ENCODE assay signal across 17 cellular contexts in genomic region chrX:40143001-40143400, GRCh38.
"Had no signal": no experiment of that assay in that cellular context is flagged by ENCODE, and none has a peak within 500 bp of the region (broad histone marks: within the 10 kb centered on the region; RNA-seq: fewer than 3 reads in every experiment).

No MANE protein-coding gene starts in this region.

- H3K27ac ChIP-seq: dorsolateral prefrontal cortex, foreskin keratinocyte, hepatocyte, parathyroid adenoma, upper lobe of right lung had no signal

- ATAC-seq: activated CD8-positive, alpha-beta T cell treated with anti-CD3 and anti-CD28 coated beads for 36 hours; body of pancreas; foreskin keratinocyte; left lobe of liver; stimulated activated naive B cell treated with anti-CD40 and anti-IgM and Interleukin-4, amounts not matched to agents 10 μg/mL and 1 μg/mL and 100 μg/mL, for 72 hours; upper lobe of right lung had no signal

- H3K27ac Mint-ChIP-seq: activated CD4-positive, alpha-beta T cell treated with anti-CD3 and anti-CD28 coated beads, Interleukin-2, amount 10 ng/mL, durations not matched to agents 24 days and 14 days; activated CD8-positive, alpha-beta T cell treated with anti-CD3 and anti-CD28 coated beads for 36 hours; activated T-helper 2 cell treated with anti-CD3 and anti-CD28 coated beads, Interferon-gamma antibody, Interleukin-2, Interleukin-4, amounts not matched to agents 10 μg/mL and 5 μg/mL and 100 μg/mL, durations not matched to agents 14 hours and 24 hours and 36 hours; nephron progenitor cell; stimulated activated naive B cell treated with anti-CD40 and anti-IgM and Interleukin-4, amounts not matched to agents 10 μg/mL and 1 μg/mL and 100 μg/mL, for 72 hours had no signal

- H3K4me2 ChIP-seq: hepatocyte had no signal

- H2AFZ ChIP-seq: hepatocyte, parathyroid adenoma had no signal

- H3K4me3 Mint-ChIP-seq: activated CD4-positive, alpha-beta T cell treated with anti-CD3 and anti-CD28 coated beads, Interleukin-2, amount 10 ng/mL, durations not matched to agents 24 days and 14 days; activated CD8-positive, alpha-beta T cell treated with anti-CD3 and anti-CD28 coated beads for 36 hours; activated naive CD8-positive, alpha-beta T cell treated with anti-CD3 and anti-CD28 coated beads, Interleukin-2, amount 10 ng/mL, durations not matched to agents 7 days and 5 days; nephron progenitor cell; stimulated activated naive B cell treated with anti-CD40 and anti-IgM and Interleukin-4, amounts not matched to agents 10 μg/mL and 1 μg/mL and 100 μg/mL, for 72 hours had no signal

- DNase-seq: activated CD4-positive, alpha-beta T cell treated with anti-CD3 and anti-CD28 coated beads, Interleukin-2, amount 10 ng/mL, durations not matched to agents 24 days and 14 days; activated CD8-positive, alpha-beta T cell treated with anti-CD3 and anti-CD28 coated beads for 36 hours; activated naive CD4-positive, alpha-beta T cell treated with Interleukin-2 at 50 U/mL for 16 hours; activated naive CD8-positive, alpha-beta T cell treated with anti-CD3 and anti-CD28 coated beads, Interleukin-2, amount 10 ng/mL, durations not matched to agents 7 days and 5 days; activated T-cell treated with anti-CD3 and anti-CD28 coated beads, Interleukin-2, amount 50 U/mL, for 1 hour; body of pancreas; dorsolateral prefrontal cortex; foreskin keratinocyte; kidney; midbrain; nephron progenitor cell; stimulated activated naive B cell treated with anti-CD40 and anti-IgM and Interleukin-4, amounts not matched to agents 10 μg/mL and 1 μg/mL and 100 μg/mL, for 72 hours; upper lobe of right lung had no signal

- H3K4me3 ChIP-seq: body of pancreas, dorsolateral prefrontal cortex, hepatocyte, upper lobe of right lung had no signal

- FAIRE-seq: kidney had no signal

- H3K9ac ChIP-seq: parathyroid adenoma had no signal

- H3K9me3 Mint-ChIP-seq: activated CD4-positive, alpha-beta T cell treated with anti-CD3 and anti-CD28 coated beads, Interleukin-2, amount 10 ng/mL, durations not matched to agents 24 days and 14 days; activated CD8-positive, alpha-beta T cell treated with anti-CD3 and anti-CD28 coated beads for 36 hours; activated naive CD8-positive, alpha-beta T cell treated with anti-CD3 and anti-CD28 coated beads, Interleukin-2, amount 10 ng/mL, durations not matched to agents 7 days and 5 days; activated T-helper 2 cell treated with anti-CD3 and anti-CD28 coated beads, Interferon-gamma antibody, Interleukin-2, Interleukin-4, amounts not matched to agents 10 μg/mL and 5 μg/mL and 100 μg/mL, durations not matched to agents 14 hours and 24 hours and 36 hours; stimulated activated naive B cell treated with anti-CD40 and anti-IgM and Interleukin-4, amounts not matched to agents 10 μg/mL and 1 μg/mL and 100 μg/mL, for 72 hours had no signal

- H3K4me1 Mint-ChIP-seq: activated CD4-positive, alpha-beta T cell treated with anti-CD3 and anti-CD28 coated beads, Interleukin-2, amount 10 ng/mL, durations not matched to agents 24 days and 14 days; activated naive CD8-positive, alpha-beta T cell treated with anti-CD3 and anti-CD28 coated beads, Interleukin-2, amount 10 ng/mL, durations not matched to agents 7 days and 5 days had no signal

- H3K9me3 ChIP-seq: body of pancreas, upper lobe of right lung had no signal

- H3K27me3 Mint-ChIP-seq: activated CD8-positive, alpha-beta T cell treated with anti-CD3 and anti-CD28 coated beads for 36 hours; activated naive CD8-positive, alpha-beta T cell treated with anti-CD3 and anti-CD28 coated beads, Interleukin-2, amount 10 ng/mL, durations not matched to agents 7 days and 5 days had no signal

- H3K36me3 Mint-ChIP-seq: activated naive CD8-positive, alpha-beta T cell treated with anti-CD3 and anti-CD28 coated beads, Interleukin-2, amount 10 ng/mL, durations not matched to agents 7 days and 5 days had no signal

- H3K79me2 ChIP-seq: parathyroid adenoma had no signal

- H3K27me3 ChIP-seq: body of pancreas, foreskin keratinocyte, upper lobe of right lung had no signal

- H3K4me1 ChIP-seq: foreskin keratinocyte, parathyroid adenoma had no signal

- H3K36me3 ChIP-seq: upper lobe of right lung had no signal
